8 cellular contexts compared by ENCODE assay signal in genomic region chr20:16729080-16729479, GRCh38. TPM values are rescaled to one million over a fixed set of nuclear protein-coding genes. Genes with fewer than 3 reads are reported as not detected.
DNase-seq lines count a peak whose midpoint lies in the region; ATAC-seq and TF ChIP-seq lines count a peak whose summit lies in the region.

No MANE protein-coding gene starts in this region.

- H3K9me3 ChIP-seq in Loucy (ENCODE audit: insufficient read depth, low read depth, low read length) (no peaks in the 10 kb centered on the region), neural cell (ENCODE audit: low read length) (no peaks in the 10 kb centered on the region)

- peaks cover 10% of the 10 kb centered on the region for H3K9me3 Mint-ChIP-seq in dendritic cell treated with granulocyte-macrophage colony-stimulating factor and Interleukin-4, amounts not matched to agents 40 ng/mL and 50 ng/mL, for 4 days

- peak overlapping the region; percentile 97 for H3K4me3 Mint-ChIP-seq in dendritic cell treated with granulocyte-macrophage colony-stimulating factor and Interleukin-4, amounts not matched to agents 40 ng/mL and 50 ng/mL, for 4 days

- H3K4me1 Mint-ChIP-seq in dendritic cell treated with granulocyte-macrophage colony-stimulating factor and Interleukin-4, amounts not matched to agents 40 ng/mL and 50 ng/mL, for 4 days (ENCODE audit: low read depth), result peaks cover 19% of the 10 kb centered on the region

- H3K27ac ChIP-seq in C4-2B, result peak overlapping the region; percentile 81
- peak overlapping the region; percentile 96 for H3K27ac ChIP-seq in neural cell (ENCODE audit: low read length)

- H3F3A ChIP-seq in Loucy (ENCODE audit: low read depth) (peaks cover 5% of the 10 kb centered on the region; the same call in 1 of the 2 replicates), neural cell (ENCODE audit: insufficient read depth, low read length, poor library complexity, severe bottlenecking) (no peaks in the 10 kb centered on the region)

- H3K36me3 ChIP-seq in Loucy (ENCODE audit: insufficient read depth, low read length) (0 out of 2 replicates have a peak, but pooled peaks cover 11% of the 10 kb centered on the region), neural cell (ENCODE audit: insufficient read depth, low read length) (no peaks in the 10 kb centered on the region)

- H3K9me2 ChIP-seq in Loucy (replicated peaks; ENCODE audit: low read depth, low read length) (no peaks in the 10 kb centered on the region), neural cell (ENCODE audit: insufficient read depth, low read length) (no peaks in the 10 kb centered on the region)

- H3K4me3 ChIP-seq in Loucy (ENCODE audit: low read length, poor library complexity, severe bottlenecking) (peak overlapping the region; percentile 100), neural cell (ENCODE audit: low read length) (peak overlapping the region; percentile 82)

- ATAC-seq in HG02870 (IDR thresholded peaks at IDR 0.05; ENCODE audit: unreplicated experiment), result no peak

- DNase-seq in hippocampal formation (lab: John Stamatoyannopoulos, UW) (no peak), NCI-H1930 (lab: John Stamatoyannopoulos, UW) (no peak), NCI-H1105 treated with DMSO at 0.1 percent for 48 hours (lab: John Stamatoyannopoulos, UW) (no peak)

- peak overlapping the region; percentile 92 for H3K4me2 ChIP-seq in Loucy (ENCODE audit: low read depth, low read length, poor library complexity, severe bottlenecking)
- peak overlapping the region; percentile 40 for H3K4me2 ChIP-seq in neural cell (ENCODE audit: low read length)

- H4K20me1 ChIP-seq in Loucy (ENCODE audit: insufficient read depth, low read length, poor library complexity, severe bottlenecking) (peaks cover 38% of the 10 kb centered on the region), neural cell (ENCODE audit: insufficient read depth) (no peaks in the 10 kb centered on the region)

- intact Hi-C loops in dendritic cell treated with granulocyte-macrophage colony-stimulating factor and Interleukin-4, amounts not matched to agents 40 ng/mL and 50 ng/mL, for 4 days (cut with micrococcal nuclease), result no loop called here

- no peak for TF ChIP-seq EP300 in neural cell (conservative IDR thresholded peaks at IDR 0.05; ENCODE audit: poor library complexity, severe bottlenecking)

- H3K27me3 ChIP-seq in Loucy (ENCODE audit: insufficient read depth, low read length, poor library complexity, severe bottlenecking) (peaks cover 54% of the 10 kb centered on the region), neural cell (ENCODE audit: insufficient read depth, low read depth, low read length) (no peaks in the 10 kb centered on the region)

- TF ChIP-seq CTCF in C4-2B (conservative IDR thresholded peaks at IDR 0.05) (no peak), Loucy (conservative IDR thresholded peaks at IDR 0.05; ENCODE audit: low read length) (no peak), neural cell (IDR thresholded peaks at IDR 0.05; ENCODE audit: poor library complexity, severe bottlenecking) (no peak)

- no peak for TF ChIP-seq RAD21 in neural cell (conservative IDR thresholded peaks at IDR 0.05)

- peaks cover 41% of the 10 kb centered on the region for H3K4me1 ChIP-seq in Loucy (ENCODE audit: insufficient read depth, low read length, poor library complexity, severe bottlenecking)

- H3K27me3 Mint-ChIP-seq in dendritic cell treated with granulocyte-macrophage colony-stimulating factor and Interleukin-4, amounts not matched to agents 40 ng/mL and 50 ng/mL, for 4 days, result peaks cover 40% of the 10 kb centered on the region

- H3K27ac Mint-ChIP-seq in dendritic cell treated with granulocyte-macrophage colony-stimulating factor and Interleukin-4, amounts not matched to agents 40 ng/mL and 50 ng/mL, for 4 days, result peak overlapping the region; percentile 99

- peak overlapping the region; percentile 99 for H2AFZ ChIP-seq in Loucy (ENCODE audit: low read length)
- peak overlapping the region; percentile 99 for H2AFZ ChIP-seq in neural cell (ENCODE audit: low read depth, low read length)

- peaks cover 42% of the 10 kb centered on the region for H3K79me2 ChIP-seq in Loucy (ENCODE audit: insufficient read depth, low read length)
- peaks cover 33% of the 10 kb centered on the region for H3K79me2 ChIP-seq in neural cell (replicated peaks; ENCODE audit: insufficient read depth, low read length)

- no peak overlapping the region for H3K9ac ChIP-seq in Loucy (ENCODE audit: low read depth, low read length, poor library complexity, severe bottlenecking)
- peak overlapping the region; percentile 54 for H3K9ac ChIP-seq in neural cell (ENCODE audit: low read length)

- H3K36me3 Mint-ChIP-seq in dendritic cell treated with granulocyte-macrophage colony-stimulating factor and Interleukin-4, amounts not matched to agents 40 ng/mL and 50 ng/mL, for 4 days (ENCODE audit: low read depth), result peaks cover 40% of the 10 kb centered on the region

TF ChIP-seq in neural cell, 6 proteins besides CTCF, POLR2A, EP300 and RAD21:
- no peak for TF ChIP-seq MXI1 (conservative IDR thresholded peaks at IDR 0.05; ENCODE audit: poor library complexity, severe bottlenecking)
- no peak for TF ChIP-seq EZH2 (IDR thresholded peaks at IDR 0.05; ENCODE audit: borderline replicate concordance, insufficient read depth, low read length, poor library complexity, severe bottlenecking)
- no peak for TF ChIP-seq POLR2AphosphoS5 (IDR thresholded peaks at IDR 0.05)
- TF ChIP-seq TAF1 (IDR thresholded peaks at IDR 0.05; ENCODE audit: low read depth), result no peak
- no peak for TF ChIP-seq SMC3 (conservative IDR thresholded peaks at IDR 0.05; ENCODE audit: poor library complexity)
- TF ChIP-seq REST (IDR thresholded peaks at IDR 0.05; ENCODE audit: borderline replicate concordance), result no peak
TF ChIP-seq in neural cell: peak in this region for 0.

RNA-seq across cellular contexts. Expression of gene SNRPB2, which starts 0.7 kb away (rescaled TPM):
- polyA plus RNA-seq in neural cell, result 260 and 302 TPM in 2 replicates
- polyA minus RNA-seq in neural cell, result 65.0 and 82.3 TPM in 2 replicates

RNA-seq across cellular contexts. Expression of gene OTOR, which starts 19.1 kb away (rescaled TPM):
- not detected in 2 replicates for polyA plus RNA-seq in neural cell
- not detected in 2 replicates for polyA minus RNA-seq in neural cell
